In genomic region chr6:34695729-34696188, GRCh38 we compare ENCODE assay signal across 8 cellular contexts. TPM values are rescaled to one million over a fixed set of nuclear protein-coding genes. Genes with fewer than 3 reads are reported as not detected.
DNase-seq lines count a peak whose midpoint lies in the region; ATAC-seq and TF ChIP-seq lines count a peak whose summit lies in the region.

No MANE protein-coding gene starts in this region.

- no peaks in the 10 kb centered on the region for H3K36me3 ChIP-seq in kidney epithelial cell (ENCODE audit: control insufficient read depth, insufficient read depth, low read length)

- peak overlapping the region; percentile 81 for H3K27ac Mint-ChIP-seq in T-helper 1 cell treated with Interleukin-12 subunit alpha and Interleukin-12 subunit beta and Interleukin-4 antibody, amounts not matched to agents 30 μg/mL and 1 μg/mL, for 36 hours
- peak overlapping the region; percentile 84 for H3K27ac Mint-ChIP-seq in activated naive CD8-positive, alpha-beta T cell treated with anti-CD3 and anti-CD28 coated beads for 36 hours

- peak overlapping the region; percentile 71 for H3K4me3 ChIP-seq in kidney epithelial cell (ENCODE audit: low read depth, low read length)

- peak overlapping the region; percentile 97 for H3K4me3 Mint-ChIP-seq in T-helper 1 cell treated with Interleukin-12 subunit alpha and Interleukin-12 subunit beta and Interleukin-4 antibody, amounts not matched to agents 30 μg/mL and 1 μg/mL, for 36 hours
- peak overlapping the region; percentile 92 for H3K4me3 Mint-ChIP-seq in activated naive CD8-positive, alpha-beta T cell treated with anti-CD3 and anti-CD28 coated beads for 36 hours

- no peaks in the 10 kb centered on the region for H3K9me3 Mint-ChIP-seq in T-helper 1 cell treated with Interleukin-12 subunit alpha and Interleukin-12 subunit beta and Interleukin-4 antibody, amounts not matched to agents 30 μg/mL and 1 μg/mL, for 36 hours
- no peaks in the 10 kb centered on the region for H3K9me3 Mint-ChIP-seq in activated naive CD8-positive, alpha-beta T cell treated with anti-CD3 and anti-CD28 coated beads for 36 hours

- ATAC-seq in HG03457 (IDR thresholded peaks at IDR 0.05; ENCODE audit: unreplicated experiment), result no peak
- ATAC-seq in GM21515 (IDR thresholded peaks at IDR 0.05; ENCODE audit: unreplicated experiment), result no peak

- H3K36me3 Mint-ChIP-seq in T-helper 1 cell treated with Interleukin-12 subunit alpha and Interleukin-12 subunit beta and Interleukin-4 antibody, amounts not matched to agents 30 μg/mL and 1 μg/mL, for 36 hours (ENCODE audit: low read depth), result peaks cover 7% of the 10 kb centered on the region
- peaks cover 8% of the 10 kb centered on the region for H3K36me3 Mint-ChIP-seq in activated naive CD8-positive, alpha-beta T cell treated with anti-CD3 and anti-CD28 coated beads for 36 hours

- H3K27me3 Mint-ChIP-seq in T-helper 1 cell treated with Interleukin-12 subunit alpha and Interleukin-12 subunit beta and Interleukin-4 antibody, amounts not matched to agents 30 μg/mL and 1 μg/mL, for 36 hours (ENCODE audit: low read depth), result no peaks in the 10 kb centered on the region
- H3K27me3 Mint-ChIP-seq in activated naive CD8-positive, alpha-beta T cell treated with anti-CD3 and anti-CD28 coated beads for 36 hours, result no peaks in the 10 kb centered on the region

- H3K27me3 ChIP-seq in kidney epithelial cell (ENCODE audit: control insufficient read depth, insufficient read depth, low read length), result no peaks in the 10 kb centered on the region

- H3K4me1 Mint-ChIP-seq in T-helper 1 cell treated with Interleukin-12 subunit alpha and Interleukin-12 subunit beta and Interleukin-4 antibody, amounts not matched to agents 30 μg/mL and 1 μg/mL, for 36 hours (ENCODE audit: low read depth), result peaks cover 35% of the 10 kb centered on the region
- H3K4me1 Mint-ChIP-seq in activated naive CD8-positive, alpha-beta T cell treated with anti-CD3 and anti-CD28 coated beads for 36 hours, result peaks cover 40% of the 10 kb centered on the region

- TF ChIP-seq CTCF in kidney epithelial cell (IDR thresholded peaks at IDR 0.05; ENCODE audit: insufficient read depth, low read length, poor library complexity, severe bottlenecking), result no peak

- no peak for DNase-seq in T-helper 1 cell
- no peak for DNase-seq in activated naive CD8-positive, alpha-beta T cell treated with anti-CD3 and anti-CD28 coated beads for 36 hours
- no peak for DNase-seq in kidney epithelial cell (ENCODE audit: low read depth)
- DNase-seq in stimulated activated CD8-positive, alpha-beta memory T cell treated with anti-CD3 and anti-CD28 coated beads, Interleukin-4, amount 100 ng/mL, for 48 hours, result no peak

- H3K27ac ChIP-seq in temporal lobe (ENCODE audit: low read depth, low read length), result peak overlapping the region; percentile 75

RNA-seq across cellular contexts. Expression of gene ILRUN, which starts 0.8 kb away (rescaled TPM):
- 10 to 100 TPM; 45.7 to 46.1 TPM for total RNA-seq in activated naive CD8-positive, alpha-beta T cell treated with anti-CD3 and anti-CD28 coated beads for 36 hours
- 37.9 and 39.8 TPM in 2 replicates for total RNA-seq in kidney epithelial cell
- total RNA-seq in temporal lobe, result 16.7 TPM
